In genomic region chr18:3451166-3451988, GRCh38 we compare ENCODE assay signal across 8 cellular contexts. TPM values are rescaled to one million over a fixed set of nuclear protein-coding genes. Genes with fewer than 3 reads are reported as not detected.
DNase-seq lines count a peak whose midpoint lies in the region; ATAC-seq and TF ChIP-seq lines count a peak whose summit lies in the region.

No MANE protein-coding gene starts in this region.

- peaks cover 8% of the 10 kb centered on the region for H3K4me1 ChIP-seq in prostate gland (replicated peaks)
- peaks cover 37 to 55% (median 42%) of the 10 kb centered on the region in 4 donors for H3K4me1 ChIP-seq in upper lobe of left lung

- no peaks in the 10 kb centered on the region for H3K27me3 ChIP-seq in prostate gland (replicated peaks; ENCODE audit: insufficient read depth)
- no peaks in the 10 kb centered on the region for H3K27me3 ChIP-seq in upper lobe of left lung

- WGBS in prostate gland: under 1% methylated on average over 43 of the region's 50 CpGs
- WGBS in upper lobe of left lung, 2 donors: 0% methylated on average over 13 to 50 of the region's 50 CpGs

- peak; percentile 84 for DNase-seq in DMS114 treated with DMSO at 0.1 percent for 48 hours (lab: John Stamatoyannopoulos, UW; ENCODE audit: unreplicated experiment)
- DNase-seq in LNCaP clone FGC (ENCODE audit: low read depth): no peak
- peak; percentile 62 to 83 (median 69) for DNase-seq in T-helper 2 cell
- peak; percentile 82 for DNase-seq in amniotic stem cell (lab: John Stamatoyannopoulos, UW)
- DNase-seq in left ventricle myocardium superior: peak; percentile 97
- DNase-seq in prostate gland (ENCODE audit: low spot score): peak; percentile 94
- DNase-seq in upper lobe of left lung: peak; percentile 95 to 98

- TF ChIP-seq POLR2A in prostate gland (IDR thresholded peaks at IDR 0.05): peak; percentile 95
- TF ChIP-seq POLR2A in upper lobe of left lung (IDR thresholded peaks at IDR 0.05): peak in 3 of 4 donors; percentile 87 to 97 (median 96)

- no peaks in the 10 kb centered on the region for H3K9me3 ChIP-seq in prostate gland
- no peaks in the 10 kb centered on the region for H3K9me3 ChIP-seq in upper lobe of left lung

- H3K27ac ChIP-seq in prostate gland (peak overlapping the region; percentile 99), upper lobe of left lung (peak overlapping the region; percentile 96 to 99 (median 98))

- H3K36me3 ChIP-seq in prostate gland: no peaks in the 10 kb centered on the region
- peaks cover 0 to 4% (median 1%) of the 10 kb centered on the region in 4 donors for H3K36me3 ChIP-seq in upper lobe of left lung

- ATAC-seq in left ventricle myocardium superior (peak; percentile 62), upper lobe of left lung (ENCODE audit: low FRiP score in 2 of 2) (peak; percentile 42 to 56), GM18870 (IDR thresholded peaks at IDR 0.05; ENCODE audit: unreplicated experiment) (no peak)

- peak overlapping the region; percentile 99 for H3K4me3 ChIP-seq in LNCaP clone FGC (ENCODE audit: low read depth, low read length)
- H3K4me3 ChIP-seq in prostate gland: peak overlapping the region; percentile 67 to 91
- H3K4me3 ChIP-seq in upper lobe of left lung: peak overlapping the region; percentile 65 to 78 (median 76)

- intact Hi-C loops in left ventricle myocardium superior (cut with micrococcal nuclease) (loop anchor here (10.0 kb wide), 1 partner anchor 213 kb away; no protein-coding TSS in a partner anchor), prostate gland (cut with DNase I) (loop anchor here (1.0 to 5.0 kb wide), 3 partner anchors 143 to 169 kb away; no protein-coding TSS in a partner anchor)

- peak in 1 of 4 donors; percentile 32 for TF ChIP-seq EP300 in upper lobe of left lung (IDR thresholded peaks at IDR 0.05)

- TF ChIP-seq CTCF in LNCaP clone FGC (IDR thresholded peaks at IDR 0.05; ENCODE audit: control insufficient read depth, extremely low read depth, insufficient read depth) (peak; percentile 20; the same call in 1 of the 2 replicates), prostate gland (IDR thresholded peaks at IDR 0.05) (peak in 1 of 4 experiments; percentile 31), upper lobe of left lung (IDR thresholded peaks at IDR 0.05) (no peak)

RNA-seq across cellular contexts. Expression of gene TGIF1, which starts 1.4 kb away (rescaled TPM):
- 10.0 TPM for total RNA-seq in left ventricle myocardium superior
- total RNA-seq in prostate gland: 100 to 1,000 TPM; 124 to 151 TPM
- 10 to 100 TPM; 55.8 to 87.0 (median 64.8) TPM for total RNA-seq in upper lobe of left lung
